ENCODE assay signal across 1 cellular context in the genomic region with DNA sequence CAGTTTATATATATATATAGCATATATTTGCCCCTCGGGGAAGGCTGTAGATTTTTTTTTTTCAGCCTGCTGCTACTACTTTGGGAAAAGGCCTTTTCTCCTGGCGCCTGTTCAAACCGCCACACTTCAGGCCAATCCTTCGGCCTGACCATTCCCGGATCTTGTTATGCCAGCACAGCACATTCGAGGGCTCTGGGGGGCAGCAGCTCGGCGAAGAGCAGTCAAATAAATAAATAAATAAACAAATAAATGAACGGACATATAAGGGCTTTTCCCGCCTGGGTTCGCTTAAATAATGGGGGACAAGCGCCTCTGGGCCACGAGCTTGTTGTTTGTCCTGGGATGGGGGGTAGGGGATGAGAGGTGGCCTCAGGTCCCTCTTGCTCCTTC.
TF ChIP-seq lines count a peak whose summit lies in the region.

No MANE protein-coding gene starts in this region.

TF ChIP-seq in endothelial cell of umbilical vein, 7 proteins besides CTCF, POLR2A, EP300 and RAD21:
- TF ChIP-seq EZH2 (IDR thresholded peaks at IDR 0.05; ENCODE audit: borderline replicate concordance, low read depth, low read length, severe bottlenecking) (no peak), GATA2 (IDR thresholded peaks at IDR 0.05; ENCODE audit: insufficient read depth, insufficient read length, low read depth, low read length) (no peak), POLR2AphosphoS5 (IDR thresholded peaks at IDR 0.05; ENCODE audit: insufficient read depth, low read depth, low read length) (no peak), MYC (IDR thresholded peaks at IDR 0.05; ENCODE audit: low read depth, low read length) (no peak), JUN (IDR thresholded peaks at IDR 0.05; ENCODE audit: borderline replicate concordance, insufficient read depth, insufficient read length, low read depth) (no peak), FOS (IDR thresholded peaks at IDR 0.05; ENCODE audit: borderline replicate concordance, insufficient read depth, low read length) (no peak)
- TF ChIP-seq, protein P1, sequence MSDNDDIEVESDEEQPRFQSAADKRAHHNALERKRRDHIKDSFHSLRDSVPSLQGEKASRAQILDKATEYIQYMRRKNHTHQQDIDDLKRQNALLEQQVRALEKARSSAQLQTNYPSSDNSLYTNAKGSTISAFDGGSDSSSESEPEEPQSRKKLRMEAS (IDR thresholded peaks at IDR 0.05; ENCODE audit: insufficient read depth, insufficient read length), result no peak
